In genomic region chr2:223095207-223095606, GRCh38 we compare ENCODE assay signal across 16 cellular contexts.
"Had no signal": no experiment of that assay in that cellular context is flagged by ENCODE, and none has a peak within 500 bp of the region (broad histone marks: within the 10 kb centered on the region; RNA-seq: fewer than 3 reads in every experiment).

No MANE protein-coding gene starts in this region.

- DNase-seq: activated B cell treated with CpG ODN at 0.5 μM for 24 hours; activated CD4-positive, alpha-beta T cell treated with anti-CD3 and anti-CD28 coated beads for 48 hours; activated CD8-positive, alpha-beta T cell treated with anti-CD3 and anti-CD28 coated beads for 36 hours; activated effector memory CD4-positive, alpha-beta T cell treated with anti-CD3 and anti-CD28 coated beads, Interleukin-2, amount 50 U/mL, for 16 hours; activated T-cell treated with anti-CD3 and anti-CD28 coated beads, Interleukin-2, amount 50 U/mL, for 48 hours; dorsolateral prefrontal cortex; endodermal cell; gastrocnemius medialis; heart left ventricle; immature natural killer cell; mesendoderm; nucleus accumbens; posterior cingulate gyrus; retina; stimulated activated CD4-positive, alpha-beta T cell treated with anti-CD3 and anti-CD28 coated beads, Interleukin-2, amount 100 ng/mL, for 48 hours had no signal

- ATAC-seq: activated CD8-positive, alpha-beta T cell treated with anti-CD3 and anti-CD28 coated beads for 36 hours; gastrocnemius medialis; heart left ventricle; stimulated activated memory B cell treated with anti-CD40 and anti-IgM and Interleukin-4, amounts not matched to agents 10 μg/mL and 1 μg/mL and 100 μg/mL, for 72 hours had no signal
